ENCODE assay signal across 8 cellular contexts in the genomic region with DNA sequence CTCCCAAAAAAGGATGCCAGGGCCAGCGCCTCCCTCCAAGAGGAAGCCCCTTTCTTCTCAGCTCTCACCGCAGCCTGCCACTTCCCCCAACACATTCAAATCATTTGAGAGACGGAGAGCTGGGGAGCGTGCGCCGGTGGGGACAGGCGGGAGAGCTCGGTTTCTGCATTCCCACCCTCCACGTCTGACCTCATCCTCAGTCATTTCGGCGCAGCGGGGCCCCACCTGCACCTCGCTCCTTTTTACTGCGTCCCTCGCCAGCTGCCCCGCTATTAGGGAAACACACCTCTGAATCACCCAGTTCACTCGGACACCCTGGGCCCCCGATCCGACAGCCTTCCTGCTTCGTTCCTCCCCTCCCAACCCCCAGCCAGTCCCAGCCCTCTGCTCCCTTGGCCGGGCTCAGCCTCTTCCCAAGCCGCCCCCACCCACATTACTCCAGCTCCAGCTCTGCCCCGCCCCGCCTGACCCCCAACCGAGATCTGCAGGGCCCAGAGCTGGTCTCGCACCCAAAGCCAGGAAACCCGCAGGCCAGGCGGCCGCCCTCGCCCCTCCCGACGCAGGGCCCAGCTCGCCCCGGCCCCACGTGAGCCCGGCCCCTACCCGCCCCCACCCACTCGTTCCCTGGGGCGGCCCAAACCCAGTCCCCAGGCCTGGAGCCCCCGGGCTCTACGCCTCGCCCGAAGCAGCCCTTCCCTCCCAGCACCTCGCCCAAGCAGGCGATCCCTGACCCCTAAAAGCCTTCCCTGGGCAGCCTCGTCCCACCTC. TPM values are rescaled to one million over a fixed set of nuclear protein-coding genes. Genes with fewer than 3 reads are reported as not detected.
A peak's percentile ranks its signal among the peaks of the same experiment; 100 is the strongest.
DNase-seq lines count a peak whose midpoint lies in the region; ATAC-seq, FAIRE-seq and TF ChIP-seq lines count a peak whose summit lies in the region.

No MANE protein-coding gene starts in this region.

- TF ChIP-seq RAD21 in A549 (conservative IDR thresholded peaks at IDR 0.05 in 1 of 2, IDR thresholded peaks at IDR 0.05 in 1 of 2): no peak

- H3K4me2 ChIP-seq in A549: peak overlapping the region; percentile 93

- TF ChIP-seq EP300 in A549 (IDR thresholded peaks at IDR 0.05): no peak

- ATAC-seq in A549: peak; percentile 15 to 49
- ATAC-seq in left cardiac atrium: peak; percentile 16 to 37
- ATAC-seq in GM21737 (IDR thresholded peaks at IDR 0.05; ENCODE audit: unreplicated experiment): no peak

- H3K36me3 ChIP-seq in adipocyte (ENCODE audit: control insufficient read depth, insufficient read depth, low read length, severe bottlenecking): no peaks in the 10 kb centered on the region

- peak overlapping the region; percentile 90 for H3K9ac ChIP-seq in adipocyte (ENCODE audit: low read length)

- no peak for TF ChIP-seq CTCF in A549 (IDR thresholded peaks at IDR 0.05)

- CTCF ChIA-PET in A549 (lab: Yijun Ruan, JAX): interaction anchor here (0.9 to 1.4 kb wide), 4 partner anchors 10 to 66 kb away, joined by 3 to 8 read pairs (median 4); no protein-coding TSS in a partner anchor

- H3K4me1 ChIP-seq in A549: peaks cover 67% of the 10 kb centered on the region
- peaks cover 38% of the 10 kb centered on the region for H3K4me1 ChIP-seq in adipocyte (ENCODE audit: control insufficient read depth, insufficient read depth, low read length)

- H3K4me3 ChIP-seq in A549 (peak overlapping the region; percentile 92), adipocyte (ENCODE audit: low read length) (peak overlapping the region; percentile 88)

- H3K27me3 ChIP-seq in adipocyte (replicated peaks; ENCODE audit: control insufficient read depth, insufficient read depth, low read length): no peaks in the 10 kb centered on the region

- peak overlapping the region; percentile 87 to 98 for H3K27ac ChIP-seq in A549

- no peaks in the 10 kb centered on the region for H3K9me3 ChIP-seq in A549
- no peaks in the 10 kb centered on the region for H3K9me3 ChIP-seq in adipocyte (ENCODE audit: control insufficient read depth, low read length)

- POLR2A ChIA-PET in A549 (lab: Yijun Ruan, JAX): interaction anchor here (0.8 to 1.4 kb wide), 7 partner anchors 9 to 168 kb away, joined by 3 to 8 read pairs (median 4); partner anchors contain the start of gene ISCU

- intact Hi-C loops in left cardiac atrium (cut with DNase I): loop anchor here in 1 of 2 donors (2.0 to 5.0 kb wide), 3 partner anchors 40 to 63 kb away; no protein-coding TSS in a partner anchor

- 2% methylated on average over 20 of the region's 46 CpGs for WGBS in A549 (ENCODE audit: missing lambda C conversion rate)

- TF ChIP-seq POLR2A in A549 (IDR thresholded peaks at IDR 0.05; ENCODE audit: low read length) (no peak; the same call in 1 of the 2 replicates), Raji (IDR thresholded peaks at IDR 0.05; ENCODE audit: insufficient read depth, low read depth, low read length) (peak; percentile 32; the same call in 1 of the 2 replicates)

- DNase-seq in A549 (ENCODE audit: low read depth in 1 of 2, low spot score in 1 of 2) (peak; percentile 61 to 73), GM18507 (ENCODE audit: extremely low spot score, insufficient read length, low read depth) (no peak), LoVo (ENCODE audit: low spot score) (peak; percentile 80), adipocyte (ENCODE audit: low read depth) (peak; percentile 82), left cardiac atrium (peak; percentile 76), pons (ENCODE audit: low spot score) (peak; percentile 78)

- no peak for FAIRE-seq in A549 (lab: Jason Lieb, UNC)
- FAIRE-seq in GM18507 (lab: Jason Lieb, UNC): peak; percentile 68

TF ChIP-seq in A549, 52 proteins besides CTCF, POLR2A, EP300 and RAD21:
- no peak for TF ChIP-seq TP53 (CRISPR knock-in tag; IDR thresholded peaks at IDR 0.05)
- no peak for TF ChIP-seq FOSL2 (IDR thresholded peaks at IDR 0.05)
- peak; percentile 41; the same call in 1 of the 2 replicates for TF ChIP-seq FOSL2 (CRISPR knock-in tag; IDR thresholded peaks at IDR 0.05)
- TF ChIP-seq HOXA7 (CRISPR knock-in tag; IDR thresholded peaks at IDR 0.05): no peak
- TF ChIP-seq, protein P1, sequence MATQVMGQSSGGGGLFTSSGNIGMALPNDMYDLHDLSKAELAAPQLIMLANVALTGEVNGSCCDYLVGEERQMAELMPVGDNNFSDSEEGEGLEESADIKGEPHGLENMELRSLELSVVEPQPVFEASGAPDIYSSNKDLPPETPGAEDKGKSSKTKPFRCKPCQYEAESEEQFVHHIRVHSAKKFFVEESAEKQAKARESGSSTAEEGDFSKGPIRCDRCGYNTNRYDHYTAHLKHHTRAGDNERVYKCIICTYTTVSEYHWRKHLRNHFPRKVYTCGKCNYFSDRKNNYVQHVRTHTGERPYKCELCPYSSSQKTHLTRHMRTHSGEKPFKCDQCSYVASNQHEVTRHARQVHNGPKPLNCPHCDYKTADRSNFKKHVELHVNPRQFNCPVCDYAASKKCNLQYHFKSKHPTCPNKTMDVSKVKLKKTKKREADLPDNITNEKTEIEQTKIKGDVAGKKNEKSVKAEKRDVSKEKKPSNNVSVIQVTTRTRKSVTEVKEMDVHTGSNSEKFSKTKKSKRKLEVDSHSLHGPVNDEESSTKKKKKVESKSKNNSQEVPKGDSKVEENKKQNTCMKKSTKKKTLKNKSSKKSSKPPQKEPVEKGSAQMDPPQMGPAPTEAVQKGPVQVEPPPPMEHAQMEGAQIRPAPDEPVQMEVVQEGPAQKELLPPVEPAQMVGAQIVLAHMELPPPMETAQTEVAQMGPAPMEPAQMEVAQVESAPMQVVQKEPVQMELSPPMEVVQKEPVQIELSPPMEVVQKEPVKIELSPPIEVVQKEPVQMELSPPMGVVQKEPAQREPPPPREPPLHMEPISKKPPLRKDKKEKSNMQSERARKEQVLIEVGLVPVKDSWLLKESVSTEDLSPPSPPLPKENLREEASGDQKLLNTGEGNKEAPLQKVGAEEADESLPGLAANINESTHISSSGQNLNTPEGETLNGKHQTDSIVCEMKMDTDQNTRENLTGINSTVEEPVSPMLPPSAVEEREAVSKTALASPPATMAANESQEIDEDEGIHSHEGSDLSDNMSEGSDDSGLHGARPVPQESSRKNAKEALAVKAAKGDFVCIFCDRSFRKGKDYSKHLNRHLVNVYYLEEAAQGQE (IDR thresholded peaks at IDR 0.05): no peak
- no peak for TF ChIP-seq HOXB13 (CRISPR knock-in tag; IDR thresholded peaks at IDR 0.05; ENCODE audit: low read depth)
- no peak for TF ChIP-seq EHF (CRISPR knock-in tag; IDR thresholded peaks at IDR 0.05)
- TF ChIP-seq GATA3 (IDR thresholded peaks at IDR 0.05; ENCODE audit: borderline replicate concordance): no peak
- TF ChIP-seq FOSB (CRISPR knock-in tag; IDR thresholded peaks at IDR 0.05): no peak
- no peak; a peak in 1 of 5 replicates for TF ChIP-seq JUN (IDR thresholded peaks at IDR 0.05)
- TF ChIP-seq USF2 (IDR thresholded peaks at IDR 0.05): peak; percentile 9; the same call in 1 of the 2 replicates
- no peak for TF ChIP-seq ZC3H11A (IDR thresholded peaks at IDR 0.05)
- TF ChIP-seq NFE2L2 (conservative IDR thresholded peaks at IDR 0.05; ENCODE audit: low read length): no peak
- TF ChIP-seq HDAC2 (IDR thresholded peaks at IDR 0.05): no peak
- no peak for TF ChIP-seq KDM5A (IDR thresholded peaks at IDR 0.05)
- TF ChIP-seq, protein P2, sequence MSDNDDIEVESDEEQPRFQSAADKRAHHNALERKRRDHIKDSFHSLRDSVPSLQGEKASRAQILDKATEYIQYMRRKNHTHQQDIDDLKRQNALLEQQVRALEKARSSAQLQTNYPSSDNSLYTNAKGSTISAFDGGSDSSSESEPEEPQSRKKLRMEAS (IDR thresholded peaks at IDR 0.05): peak; percentile 68; the same call in 1 of the 2 replicates
- TF ChIP-seq HOXB5 (CRISPR knock-in tag; IDR thresholded peaks at IDR 0.05): no peak
- TF ChIP-seq, protein P3, sequence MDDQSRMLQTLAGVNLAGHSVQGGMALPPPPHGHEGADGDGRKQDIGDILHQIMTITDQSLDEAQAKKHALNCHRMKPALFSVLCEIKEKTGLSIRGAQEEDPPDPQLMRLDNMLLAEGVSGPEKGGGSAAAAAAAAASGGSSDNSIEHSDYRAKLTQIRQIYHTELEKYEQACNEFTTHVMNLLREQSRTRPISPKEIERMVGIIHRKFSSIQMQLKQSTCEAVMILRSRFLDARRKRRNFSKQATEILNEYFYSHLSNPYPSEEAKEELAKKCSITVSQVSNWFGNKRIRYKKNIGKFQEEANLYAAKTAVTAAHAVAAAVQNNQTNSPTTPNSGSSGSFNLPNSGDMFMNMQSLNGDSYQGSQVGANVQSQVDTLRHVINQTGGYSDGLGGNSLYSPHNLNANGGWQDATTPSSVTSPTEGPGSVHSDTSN (IDR thresholded peaks at IDR 0.05): 0 out of 2 replicates have a peak, but pooled peaks have one; percentile 9

RNA-seq across cellular contexts. Expression of gene CORO1C, which starts 0.8 kb away (rescaled TPM):
- 245 and 296 TPM in 2 replicates for polyA plus RNA-seq in A549 (2011; rRNA removed)
- 158 and 173 TPM in 2 replicates for polyA plus RNA-seq in A549 (2012; cell fraction: cytosol; rRNA removed)
- 116 and 183 TPM in 2 replicates for polyA plus RNA-seq in A549 (2012; cell fraction: nucleus; rRNA removed)
- 165 to 189 TPM (median 166 TPM) in 3 replicates for polyA plus RNA-seq in A549 (2017; fragmentation: RNase III; extraction: RNeasy Plus Mini Kit Qiagen cat#74134 plus additional on column Dnase treatment)
- polyA minus RNA-seq in A549 (2011; rRNA and poly(A)+ RNA removed): 601 and 684 TPM in 2 replicates
- total RNA-seq in left cardiac atrium: 100 to 1,000 TPM in 1 of 2 donors, 10 to 100 TPM in 1; 95.0 to 109 TPM
